2 cellular contexts compared by ENCODE assay signal in genomic region chr1:91764471-91765115, GRCh38.
TF ChIP-seq lines count a peak whose summit lies in the region.

No MANE protein-coding gene starts in this region.

TF ChIP-seq in H1, 55 proteins besides CTCF, POLR2A, EP300 and RAD21:
- TF ChIP-seq EGR1 (IDR thresholded peaks at IDR 0.05; ENCODE audit: borderline replicate concordance, low read depth, low read length) (peak; percentile 73; the same call in 1 of the 2 replicates), TBP (IDR thresholded peaks at IDR 0.05; ENCODE audit: low read depth, low read length) (no peak)

TF ChIP-seq in liver, 16 proteins besides CTCF, POLR2A, EP300 and RAD21:
- TF ChIP-seq TAF1 (conservative IDR thresholded peaks at IDR 0.05) (no peak), FOXA1 (IDR thresholded peaks at IDR 0.05) (no peak), RXRA (IDR thresholded peaks at IDR 0.05) (no peak), FOXA2 (IDR thresholded peaks at IDR 0.05) (no peak), JUND (IDR thresholded peaks at IDR 0.05) (no peak), EGR1 (IDR thresholded peaks at IDR 0.05; ENCODE audit: low read depth in 2 of 2) (no peak), GABPA (IDR thresholded peaks at IDR 0.05 in 1 of 2, conservative IDR thresholded peaks at IDR 0.05 in 1 of 2) (no peak), REST (IDR thresholded peaks at IDR 0.05) (no peak), HNF4A (conservative IDR thresholded peaks at IDR 0.05) (no peak), MAX (IDR thresholded peaks at IDR 0.05) (no peak), HNF4G (IDR thresholded peaks at IDR 0.05) (no peak), NR2F2 (IDR thresholded peaks at IDR 0.05) (no peak)
- TF ChIP-seq, protein P1, sequence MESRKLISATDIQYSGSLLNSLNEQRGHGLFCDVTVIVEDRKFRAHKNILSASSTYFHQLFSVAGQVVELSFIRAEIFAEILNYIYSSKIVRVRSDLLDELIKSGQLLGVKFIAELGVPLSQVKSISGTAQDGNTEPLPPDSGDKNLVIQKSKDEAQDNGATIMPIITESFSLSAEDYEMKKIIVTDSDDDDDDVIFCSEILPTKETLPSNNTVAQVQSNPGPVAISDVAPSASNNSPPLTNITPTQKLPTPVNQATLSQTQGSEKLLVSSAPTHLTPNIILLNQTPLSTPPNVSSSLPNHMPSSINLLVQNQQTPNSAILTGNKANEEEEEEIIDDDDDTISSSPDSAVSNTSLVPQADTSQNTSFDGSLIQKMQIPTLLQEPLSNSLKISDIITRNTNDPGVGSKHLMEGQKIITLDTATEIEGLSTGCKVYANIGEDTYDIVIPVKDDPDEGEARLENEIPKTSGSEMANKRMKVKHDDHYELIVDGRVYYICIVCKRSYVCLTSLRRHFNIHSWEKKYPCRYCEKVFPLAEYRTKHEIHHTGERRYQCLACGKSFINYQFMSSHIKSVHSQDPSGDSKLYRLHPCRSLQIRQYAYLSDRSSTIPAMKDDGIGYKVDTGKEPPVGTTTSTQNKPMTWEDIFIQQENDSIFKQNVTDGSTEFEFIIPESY (IDR thresholded peaks at IDR 0.05), result no peak
